Comparison of ENCODE assay signal across 28 cellular contexts in genomic region chr19:48456864-48457263, GRCh38. TPM values are rescaled to one million over a fixed set of nuclear protein-coding genes. Genes with fewer than 3 reads are reported as not detected.
"Had no signal": no experiment of that assay in that cellular context is flagged by ENCODE, and none has a peak within 500 bp of the region (broad histone marks: within the 10 kb centered on the region; RNA-seq: fewer than 3 reads in every experiment).

No MANE protein-coding gene starts in this region.

- H3K4me3 ChIP-seq: coronary artery, dorsolateral prefrontal cortex, esophagus muscularis mucosa, gastroesophageal sphincter, heart right ventricle, left lung, lower lobe of right lung, mucosa of descending colon had no signal

- ATAC-seq: foreskin keratinocyte, gastroesophageal sphincter, left cardiac atrium, left lung, left ventricle myocardium superior, mucosa of descending colon had no signal

- H3K4me1 Mint-ChIP-seq: mesothelial cell of epicardium had no signal

- H3K27me3 ChIP-seq: dorsolateral prefrontal cortex, esophagus muscularis mucosa, foreskin keratinocyte, gastroesophageal sphincter, heart right ventricle, left lung had no signal

- H3K9me3 ChIP-seq: esophagus muscularis mucosa, gastroesophageal sphincter, heart right ventricle, left lung, lower lobe of right lung, mucosa of descending colon had no signal

- DNase-seq: dermis blood vessel endothelial cell; dorsolateral prefrontal cortex; effector CD4-positive, alpha-beta T cell; effector memory CD4-positive, alpha-beta T cell; foreskin keratinocyte; glutamatergic neuron; head of caudate nucleus; heart right ventricle; hippocampal formation; left cardiac atrium; left ventricle myocardium superior; mesenchymal stem cell; mucosa of descending colon; naive B cell had no signal

- H3K9me3 Mint-ChIP-seq: mesothelial cell of epicardium, naive B cell had no signal

- H3K27me3 Mint-ChIP-seq: naive B cell had no signal

- H3K4me1 ChIP-seq: esophagus muscularis mucosa, foreskin keratinocyte, gastroesophageal sphincter, heart right ventricle, left lung, lower lobe of right lung had no signal

- H3K27ac ChIP-seq: coronary artery, esophagus muscularis mucosa, foreskin keratinocyte, gastroesophageal sphincter, heart right ventricle, left lung, lower lobe of right lung had no signal

- H3K4me3 Mint-ChIP-seq: mesothelial cell of epicardium, naive B cell had no signal

- FAIRE-seq: colon, endothelial cell of umbilical vein, frontal cortex, islet of Langerhans, keratinocyte had no signal

- H3K27ac Mint-ChIP-seq: mesothelial cell of epicardium had no signal

RNA-seq across cellular contexts. Expression of gene LMTK3, which starts 54.8 kb away (rescaled TPM):
- total RNA-seq: dermis blood vessel endothelial cell, glomerular endothelial cell, lung microvascular endothelial cell had no signal
- polyA plus RNA-seq: fibroblast of lung had no signal
